Comparison of ENCODE assay signal across 16 cellular contexts in genomic region chr17:69909389-69909788, GRCh38.
A peak's percentile ranks its signal among the peaks of the same experiment; 100 is the strongest.
DNase-seq lines count a peak whose midpoint lies in the region; TF ChIP-seq lines count a peak whose summit lies in the region.
"Had no signal": no experiment of that assay in that cellular context is flagged by ENCODE, and none has a peak within 500 bp of the region (broad histone marks: within the 10 kb centered on the region; RNA-seq: fewer than 3 reads in every experiment).

No MANE protein-coding gene starts in this region.

- no peak overlapping the region for H3K27ac ChIP-seq in esophagus squamous epithelium
- H3K27ac ChIP-seq: PC-9 had no signal

- H3K4me3 ChIP-seq in epithelial cell of esophagus (ENCODE audit: low read length), result no peak overlapping the region
- no peak overlapping the region for H3K4me3 ChIP-seq in esophagus squamous epithelium
- H3K4me3 ChIP-seq: PC-9 had no signal

- TF ChIP-seq POLR2A in esophagus squamous epithelium (IDR thresholded peaks at IDR 0.05), result no peak

- H3K9me3 ChIP-seq in esophagus squamous epithelium, result no peaks in the 10 kb centered on the region

- no peaks in the 10 kb centered on the region for H3K4me1 ChIP-seq in esophagus squamous epithelium

- DNase-seq in AG08395 (ENCODE audit: low spot score) (peak; percentile 14), HK-2 (ENCODE audit: unreplicated experiment) (peak; percentile 8), epithelial cell of esophagus (ENCODE audit: low read depth) (peak; percentile 31), kidney tubule cell (ENCODE audit: low spot score) (peak; percentile 86), SKM-1 treated with dmso at 0.1 percent for 144 hours (lab: John Stamatoyannopoulos, UW; ENCODE audit: unreplicated experiment) (no peak), esophagus squamous epithelium (lab: John Stamatoyannopoulos, UW) (no peak), NCI-H1092 treated with DMSO at 0.1 percent for 48 hours (lab: John Stamatoyannopoulos, UW) (no peak)
- DNase-seq in activated CD4-positive, alpha-beta T cell treated with anti-CD3 and anti-CD28 coated beads for 48 hours, result no peak
- DNase-seq: Calu3, MV-4-11, NCI-H1417 treated with DMSO at 0.1 percent for 48 hours, NCI-H2029, NCI-H2171, NCI-H446, NCI-H748 treated with DMSO at 0.1 percent for 48 hours, PC-9 had no signal

- TF ChIP-seq CTCF in epithelial cell of esophagus (IDR thresholded peaks at IDR 0.05; ENCODE audit: insufficient read depth, low read depth, low read length, missing control alignments) (no peak), esophagus squamous epithelium (IDR thresholded peaks at IDR 0.05) (no peak)

- H3K27me3 ChIP-seq in esophagus squamous epithelium, result no peaks in the 10 kb centered on the region

- intact Hi-C loops in esophagus squamous epithelium (cut with DNase I), result no loop called here

- no peaks in the 10 kb centered on the region for H3K36me3 ChIP-seq in esophagus squamous epithelium

Comparison
In these comparisons a context has a peak if more than half of its experiments do, and no peak if none do; other contexts are left out.
1. DNase-seq: peak in AG08395 (single experiment), HK-2 (single experiment), epithelial cell of esophagus (single experiment) and kidney tubule cell (single experiment); none in SKM-1 treated with dmso at 0.1 percent for 144 hours (single experiment), esophagus squamous epithelium (single experiment), activated CD4-positive, alpha-beta T cell treated with anti-CD3 and anti-CD28 coated beads for 48 hours (single experiment) and NCI-H1092 treated with DMSO at 0.1 percent for 48 hours (single experiment).